Comparison of ENCODE assay signal across 16 cellular contexts in genomic region chr2:147863835-147864234, GRCh38. TPM values are rescaled to one million over a fixed set of nuclear protein-coding genes. Genes with fewer than 3 reads are reported as not detected.
DNase-seq lines count a peak whose midpoint lies in the region; ATAC-seq, FAIRE-seq and TF ChIP-seq lines count a peak whose summit lies in the region.
"Had no signal": no experiment of that assay in that cellular context is flagged by ENCODE, and none has a peak within 500 bp of the region (broad histone marks: within the 10 kb centered on the region; RNA-seq: fewer than 3 reads in every experiment).

No MANE protein-coding gene starts in this region.

- no peaks in the 10 kb centered on the region for H3F3A ChIP-seq in PC-3 (ENCODE audit: low read length, unreplicated experiment)

- peaks cover 95% of the 10 kb centered on the region for H3K79me2 ChIP-seq in PC-3 (ENCODE audit: low read length)

- H3K36me3 ChIP-seq in PC-3 (ENCODE audit: low read depth, low read length) (no peaks in the 10 kb centered on the region), bronchial epithelial cell (ENCODE audit: control insufficient read depth, insufficient read depth, low read length) (no peaks in the 10 kb centered on the region), uterus (no peaks in the 10 kb centered on the region)
- H3K36me3 ChIP-seq: SJSA1 had no signal

- H3K27me3 ChIP-seq in PC-3 (ENCODE audit: low read length): no peaks in the 10 kb centered on the region
- no peaks in the 10 kb centered on the region for H3K27me3 ChIP-seq in bronchial epithelial cell (ENCODE audit: control insufficient read depth, insufficient read depth, low read length)
- H3K27me3 ChIP-seq in uterus: no peaks in the 10 kb centered on the region
- H3K27me3 ChIP-seq: SJSA1 had no signal

- H3K4me3 ChIP-seq in PC-3 (ENCODE audit: low read length) (no peak overlapping the region), bronchial epithelial cell (ENCODE audit: low read depth, low read length) (no peak overlapping the region), uterus (no peak overlapping the region)
- H3K4me3 ChIP-seq: PC-9, SJSA1 had no signal

- no peak overlapping the region for H3K27ac ChIP-seq in PC-3 (ENCODE audit: low read length)
- no peak overlapping the region for H3K27ac ChIP-seq in uterus
- H3K27ac ChIP-seq: PC-9, SJSA1 had no signal

- no peak overlapping the region for H3K9ac ChIP-seq in PC-3 (ENCODE audit: low read length)

- peak; percentile 5 for DNase-seq in EH (ENCODE audit: low read depth)
- DNase-seq in PC-3: peak; percentile 51
- peak; percentile 32 for DNase-seq in bronchial epithelial cell (ENCODE audit: low read depth)
- DNase-seq in kidney glomerular epithelial cell (lab: John Stamatoyannopoulos, UW): peak; percentile 14
- no peak for DNase-seq in uterus
- DNase-seq: COR-L47, GOT3, MV-4-11, NCI-H1417 treated with DMSO at 0.1 percent for 48 hours, NCI-H1930, NCI-H2171, NCI-H774, PC-9 had no signal

- no peak for TF ChIP-seq POLR2A in uterus (IDR thresholded peaks at IDR 0.05)

- H2AFZ ChIP-seq in PC-3 (ENCODE audit: low read length): no peak overlapping the region
- H2AFZ ChIP-seq: PC-9 had no signal

- no peaks in the 10 kb centered on the region for H3K9me2 ChIP-seq in PC-3 (replicated peaks; ENCODE audit: low read length)

- ATAC-seq in PC-3: peak; percentile 27
- ATAC-seq in HG03432 (IDR thresholded peaks at IDR 0.05; ENCODE audit: unreplicated experiment): no peak
- no peak for ATAC-seq in HG03469 (IDR thresholded peaks at IDR 0.05; ENCODE audit: unreplicated experiment)

- no peak overlapping the region; the same call in 1 of the 2 replicates for H3K4me2 ChIP-seq in PC-3 (ENCODE audit: low read length)
- H3K4me2 ChIP-seq: PC-9 had no signal

- no peak for FAIRE-seq in bronchial epithelial cell (lab: Jason Lieb, UNC)

- CTCF ChIA-PET in PC-3 (lab: Charles Lee): no interaction called here

- H3K4me1 ChIP-seq in PC-3 (ENCODE audit: insufficient read depth, low read length) (peaks cover 14% of the 10 kb centered on the region; the same call in 1 of the 2 replicates), uterus (no peaks in the 10 kb centered on the region)
- H3K4me1 ChIP-seq: SJSA1 had no signal

- no TSS peak for BruUV-seq in PC-3 (replicated peaks; lab: Mats Ljungman, UMichigan)

- H3K9me3 ChIP-seq in PC-3 (ENCODE audit: low read length) (no peaks in the 10 kb centered on the region), uterus (no peaks in the 10 kb centered on the region)
- H3K9me3 ChIP-seq: SJSA1 had no signal

- intact Hi-C loops in PC-3 (cut with micrococcal nuclease) (no loop called here), uterus (cut with DNase I; ENCODE audit: low total_unique reads) (no loop called here)

- no peak for TF ChIP-seq CTCF in PC-3 (conservative IDR thresholded peaks at IDR 0.05; ENCODE audit: low read depth, low read length)
- no peak for TF ChIP-seq CTCF in bronchial epithelial cell (IDR thresholded peaks at IDR 0.05; ENCODE audit: insufficient read depth, low read length, severe bottlenecking)
- TF ChIP-seq CTCF in uterus (IDR thresholded peaks at IDR 0.05): no peak

- POLR2A ChIA-PET in PC-3 (lab: Charles Lee; ENCODE audit: unreplicated experiment): no interaction called here

- H4K20me1 ChIP-seq in PC-3 (ENCODE audit: low read length): no peaks in the 10 kb centered on the region; the same call in 1 of the 2 replicates

RNA-seq across cellular contexts. Expression of gene ACVR2A, which starts 19.0 kb away (rescaled TPM):
- total RNA-seq in PC-3 (2014; rRNA removed) (5.5 and 6.5 TPM in 2 replicates), bronchial epithelial cell (9.3 and 10.0 TPM in 2 replicates), uterus (10 to 100 TPM; 35.0 to 67.5 (median 56.2) TPM)

Comparison
In these comparisons a context has a peak if more than half of its experiments do, and no peak if none do; other contexts are left out.
1. DNase-seq: peak in EH (single experiment), PC-3 (single experiment), bronchial epithelial cell (single experiment) and kidney glomerular epithelial cell (single experiment); none in uterus (0 of 2).